In the genomic region with DNA sequence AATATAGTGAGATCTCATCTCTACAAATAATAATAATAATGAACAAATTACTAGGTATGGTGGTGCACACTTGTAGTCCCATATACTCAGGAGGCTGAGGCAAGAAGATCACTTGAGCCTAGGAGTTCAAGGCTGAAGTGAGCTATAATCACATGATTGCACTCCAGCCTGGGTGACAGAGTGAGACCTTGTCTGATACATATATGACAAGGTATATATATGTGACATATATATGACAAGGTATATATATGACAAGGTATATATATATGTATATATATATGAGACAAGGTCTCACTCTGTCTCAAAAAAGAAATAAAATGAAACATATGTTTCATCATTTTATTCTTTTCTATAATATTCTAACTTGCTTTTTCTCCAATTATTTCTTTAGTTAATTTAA, we compare ENCODE assay signal across 14 cellular contexts.
DNase-seq lines count a peak whose midpoint lies in the region; ATAC-seq and TF ChIP-seq lines count a peak whose summit lies in the region.
"Had no signal": no experiment of that assay in that cellular context is flagged by ENCODE, and none has a peak within 500 bp of the region (broad histone marks: within the 10 kb centered on the region; RNA-seq: fewer than 3 reads in every experiment).

No MANE protein-coding gene starts in this region.

- TF ChIP-seq CTCF in OCI-LY3 (IDR thresholded peaks at IDR 0.05; ENCODE audit: low read depth, low read length) (no peak), spleen (IDR thresholded peaks at IDR 0.05 in 8 of 11, conservative IDR thresholded peaks at IDR 0.05 in 3 of 11) (no peak)

- H3K79me2 ChIP-seq in OCI-LY3 (ENCODE audit: low read length): no peaks in the 10 kb centered on the region

- 0 out of 2 replicates have a peak overlapping the region, but pooled peaks have one; percentile 44 for H3K4me2 ChIP-seq in OCI-LY3 (ENCODE audit: low read length)

- H3K4me1 ChIP-seq in OCI-LY3 (ENCODE audit: low read length) (peaks cover 37% of the 10 kb centered on the region), spleen (peaks cover 0 to 16% (median 0%) of the 10 kb centered on the region in 6 donors)
- H3K4me1 ChIP-seq: tibial artery had no signal

- H3K36me3 ChIP-seq in OCI-LY3 (replicated peaks; ENCODE audit: low read depth, low read length) (no peaks in the 10 kb centered on the region), spleen (no peaks in the 10 kb centered on the region)
- H3K36me3 ChIP-seq: tibial artery had no signal

- no peaks in the 10 kb centered on the region for H3K27me3 ChIP-seq in OCI-LY3 (ENCODE audit: low read depth, low read length)
- H3K27me3 ChIP-seq in spleen (replicated peaks in 1 of 7): no peaks in the 10 kb centered on the region
- H3K27me3 ChIP-seq: tibial artery had no signal

- H3K9ac ChIP-seq in OCI-LY3 (ENCODE audit: low read length): no peak overlapping the region

- no peak overlapping the region for H2AFZ ChIP-seq in OCI-LY3 (ENCODE audit: low read depth, low read length)

- ATAC-seq in GM19324 (IDR thresholded peaks at IDR 0.05; ENCODE audit: low FRiP score, unreplicated experiment) (peak; percentile 8), GM21723 (IDR thresholded peaks at IDR 0.05; ENCODE audit: unreplicated experiment) (peak; percentile 31), HG03066 (IDR thresholded peaks at IDR 0.05; ENCODE audit: low read depth, unreplicated experiment) (peak; percentile 23)
- ATAC-seq: Panc1 had no signal

- no peak for TF ChIP-seq POLR2A in spleen (IDR thresholded peaks at IDR 0.05)

- H4K20me1 ChIP-seq in OCI-LY3 (ENCODE audit: insufficient read depth, low read length): no peaks in the 10 kb centered on the region

- H3K27ac ChIP-seq in OCI-LY3 (ENCODE audit: low read length): no peak overlapping the region
- H3K27ac ChIP-seq in spleen: no peak overlapping the region
- H3K27ac ChIP-seq: tibial artery had no signal

- no peak overlapping the region for H3K4me3 ChIP-seq in OCI-LY3 (ENCODE audit: low read length)
- no peak overlapping the region for H3K4me3 ChIP-seq in spleen
- H3K4me3 ChIP-seq: tibial artery had no signal

- no peak for DNase-seq in GM03348 (ENCODE audit: low spot score)
- DNase-seq in stimulated activated CD8-positive, alpha-beta memory T cell treated with anti-CD3 and anti-CD28 coated beads, Interleukin-4, amount 100 ng/mL, for 48 hours: no peak
- no peak for DNase-seq in spleen
- DNase-seq in SIG-M5 (lab: John Stamatoyannopoulos, UW): no peak
- DNase-seq: activated CD4-positive, alpha-beta T cell treated with anti-CD3 and anti-CD28 coated beads, Interleukin-2, amount 10 ng/mL, durations not matched to agents 24 days and 14 days; activated effector memory CD4-positive, alpha-beta T cell treated with anti-CD3 and anti-CD28 coated beads, Interleukin-2, amount 50 U/mL, for 16 hours; effector CD8-positive, alpha-beta T cell; mesendoderm; tibial artery had no signal

- H3K9me3 ChIP-seq in OCI-LY3 (ENCODE audit: insufficient read depth, low read length): no peaks in the 10 kb centered on the region
- no peaks in the 10 kb centered on the region for H3K9me3 ChIP-seq in spleen
- H3K9me3 ChIP-seq: tibial artery had no signal

- intact Hi-C loops in spleen (cut with DNase I; ENCODE audit: low total_unique reads): no loop called here
